ENCODE assay signal across 28 cellular contexts in the genomic region with DNA sequence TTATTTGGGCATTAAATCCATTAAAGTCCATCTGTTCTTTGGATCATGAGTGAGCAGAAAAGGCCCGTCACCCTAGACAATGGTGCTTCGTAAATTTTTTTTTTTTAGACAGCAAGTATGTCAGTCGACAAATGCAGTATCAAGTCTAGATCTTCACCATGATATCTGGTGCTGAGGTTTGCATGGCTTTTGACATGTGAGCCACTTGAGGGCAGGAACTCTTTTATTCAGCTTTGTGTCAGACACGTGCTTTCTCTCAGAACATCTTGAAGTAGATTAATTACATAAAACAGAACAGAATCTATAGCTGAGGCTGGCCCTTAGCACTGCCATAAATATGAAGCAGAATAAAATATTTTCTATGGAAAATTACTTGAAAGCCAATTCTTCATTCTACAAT.
DNase-seq lines count a peak whose midpoint lies in the region; ATAC-seq lines count a peak whose summit lies in the region.
"Had no signal": no experiment of that assay in that cellular context is flagged by ENCODE, and none has a peak within 500 bp of the region (broad histone marks: within the 10 kb centered on the region; RNA-seq: fewer than 3 reads in every experiment).

No MANE protein-coding gene starts in this region.

- CTCF ChIA-PET in CD4-positive, alpha-beta memory T cell (lab: Charles Lee; ENCODE audit: partially characterized antibody), result no interaction called here

- H3K27me3 ChIP-seq in CD4-positive, alpha-beta memory T cell (ENCODE audit: insufficient read depth, low read length), result no peaks in the 10 kb centered on the region
- H3K27me3 ChIP-seq in mucosa of rectum (ENCODE audit: control insufficient read depth in 2 of 2, insufficient read depth in 2 of 2, low read length in 2 of 2), result no peaks in the 10 kb centered on the region
- H3K27me3 ChIP-seq: dorsolateral prefrontal cortex, heart left ventricle, SJCRH30, upper lobe of right lung had no signal

- DNase-seq in CD4-positive, alpha-beta memory T cell, result peak in 4 of 5 donors; percentile 6 to 24 (median 18)
- DNase-seq in NCI-H524 (lab: John Stamatoyannopoulos, UW) (peak; percentile 48 to 62), GDM1 (lab: John Stamatoyannopoulos, UW) (no peak)
- no peak for DNase-seq in activated CD4-positive, alpha-beta T cell treated with anti-CD3 and anti-CD28 coated beads, Interleukin-2, amount 10 ng/mL, durations not matched to agents 24 days and 14 days
- DNase-seq: activated B cell treated with CpG ODN at 0.5 μM for 24 hours; activated CD8-positive, alpha-beta memory T cell treated with anti-CD3 and anti-CD28 coated beads, Interleukin-2, amount 50 U/mL, for 48 hours; C1 segment of cervical spinal cord; DMS79 treated with DMSO at 0.1 percent for 48 hours; dorsolateral prefrontal cortex; foreskin melanocyte; GM23248; heart left ventricle; kidney; midbrain; naive thymus-derived CD8-positive, alpha-beta T cell; NCI-H1092; NCI-H1694 treated with DMSO at 0.1 percent for 48 hours; nucleus accumbens; psoas muscle; SJCRH30; SW 1271; upper lobe of right lung had no signal

- peak overlapping the region; percentile 3 to 75 (median 51) for H3K27ac Mint-ChIP-seq in CD4-positive, alpha-beta memory T cell
- no peak overlapping the region for H3K27ac Mint-ChIP-seq in activated T-helper 17 cell treated with anti-CD3 and anti-CD28 coated beads, Interleukin-2, amount 50 U/mL, for 72 hours
- H3K27ac Mint-ChIP-seq in activated CD4-positive, alpha-beta T cell treated with anti-CD3 and anti-CD28 coated beads, Interleukin-2, amount 10 ng/mL, durations not matched to agents 24 days and 14 days, result no peak overlapping the region
- H3K27ac Mint-ChIP-seq: activated B cell treated with CpG ODN at 0.5 μM for 24 hours; activated T-helper 1 cell treated with anti-CD3 and anti-CD28 coated beads, Interleukin-12 subunit alpha, Interleukin-12 subunit beta, Interleukin-2, Interleukin-4 antibody, amounts not matched to agents 30 ng/mL and 10 ng/mL and 1 ng/mL, durations not matched to agents 14 hours and 24 hours and 36 hours; brain; naive thymus-derived CD8-positive, alpha-beta T cell had no signal

- H3K4me3 ChIP-seq in CD4-positive, alpha-beta memory T cell (ENCODE audit: low read length in 2 of 2), result no peak overlapping the region
- no peak overlapping the region for H3K4me3 ChIP-seq in mucosa of rectum (ENCODE audit: low read length in 2 of 2)
- H3K4me3 ChIP-seq: dorsolateral prefrontal cortex, GM23248, heart left ventricle, psoas muscle, SJCRH30, upper lobe of right lung had no signal

- H3K27me3 Mint-ChIP-seq in CD4-positive, alpha-beta memory T cell, result no peaks in the 10 kb centered on the region
- no peaks in the 10 kb centered on the region for H3K27me3 Mint-ChIP-seq in activated T-helper 17 cell treated with anti-CD3 and anti-CD28 coated beads, Interleukin-2, amount 50 U/mL, for 72 hours
- H3K27me3 Mint-ChIP-seq in activated CD4-positive, alpha-beta T cell treated with anti-CD3 and anti-CD28 coated beads, Interleukin-2, amount 10 ng/mL, durations not matched to agents 24 days and 14 days, result peaks cover 2% of the 10 kb centered on the region
- H3K27me3 Mint-ChIP-seq: activated B cell treated with CpG ODN at 0.5 μM for 24 hours had no signal

- H3K36me3 Mint-ChIP-seq in CD4-positive, alpha-beta memory T cell, result no peaks in the 10 kb centered on the region
- H3K36me3 Mint-ChIP-seq in activated T-helper 17 cell treated with anti-CD3 and anti-CD28 coated beads, Interleukin-2, amount 50 U/mL, for 72 hours (ENCODE audit: low read depth), result no peaks in the 10 kb centered on the region
- no peaks in the 10 kb centered on the region for H3K36me3 Mint-ChIP-seq in activated CD4-positive, alpha-beta T cell treated with anti-CD3 and anti-CD28 coated beads, Interleukin-2, amount 10 ng/mL, durations not matched to agents 24 days and 14 days (ENCODE audit: low read depth)
- H3K36me3 Mint-ChIP-seq: brain; naive thymus-derived CD8-positive, alpha-beta T cell had no signal

- no peaks in the 10 kb centered on the region for H3K36me3 ChIP-seq in CD4-positive, alpha-beta memory T cell (ENCODE audit: insufficient read depth, low read length)
- no peaks in the 10 kb centered on the region for H3K36me3 ChIP-seq in mucosa of rectum (ENCODE audit: control insufficient read depth in 2 of 2, insufficient read depth in 2 of 2, low read length in 2 of 2)
- H3K36me3 ChIP-seq: heart left ventricle, SJCRH30, upper lobe of right lung had no signal

- ATAC-seq in activated T-helper 17 cell treated with anti-CD3 and anti-CD28 coated beads, Interleukin-2, amount 50 U/mL, for 72 hours (replicated peaks), result peak; percentile 57
- ATAC-seq in GM21825 (IDR thresholded peaks at IDR 0.05; ENCODE audit: unreplicated experiment), result no peak
- ATAC-seq: heart left ventricle; naive thymus-derived CD8-positive, alpha-beta T cell; psoas muscle; upper lobe of right lung had no signal

- intact Hi-C loops in CD4-positive, alpha-beta memory T cell (cut with micrococcal nuclease), result no loop called here
- intact Hi-C loops in activated CD4-positive, alpha-beta T cell treated with anti-CD3 and anti-CD28 coated beads, Interleukin-2, amount 10 ng/mL, durations not matched to agents 24 days and 14 days (cut with micrococcal nuclease), result no loop called here

- no peak overlapping the region for H3K27ac ChIP-seq in CD4-positive, alpha-beta memory T cell (ENCODE audit: low read depth, low read length)
- peak overlapping the region; percentile 47 to 49 for H3K27ac ChIP-seq in mucosa of rectum (ENCODE audit: low read depth in 2 of 2, low read length in 2 of 2)
- H3K27ac ChIP-seq: dorsolateral prefrontal cortex, GM23248, heart left ventricle, psoas muscle, SJCRH30, upper lobe of right lung had no signal

- POLR2A ChIA-PET in CD4-positive, alpha-beta memory T cell (lab: Charles Lee; ENCODE audit: partially characterized antibody), result no interaction called here

- H3K9ac ChIP-seq in mucosa of rectum (ENCODE audit: low read depth in 1 of 2, low read length in 2 of 2), result no peak overlapping the region
- H3K9ac ChIP-seq: GM23248 had no signal

- H3K9me3 ChIP-seq in CD4-positive, alpha-beta memory T cell (ENCODE audit: control insufficient read depth in 1 of 2, low read length in 2 of 2), result no peaks in the 10 kb centered on the region
- H3K9me3 ChIP-seq in mucosa of rectum (ENCODE audit: control insufficient read depth in 2 of 2, low read length in 2 of 2), result no peaks in the 10 kb centered on the region
- H3K9me3 ChIP-seq: heart left ventricle, psoas muscle, SJCRH30, upper lobe of right lung had no signal

- peaks cover 12 to 18% (median 16%) of the 10 kb centered on the region in 4 donors for H3K4me1 Mint-ChIP-seq in CD4-positive, alpha-beta memory T cell
- H3K4me1 Mint-ChIP-seq in activated T-helper 17 cell treated with anti-CD3 and anti-CD28 coated beads, Interleukin-2, amount 50 U/mL, for 72 hours, result peaks cover 13% of the 10 kb centered on the region
- H3K4me1 Mint-ChIP-seq in activated CD4-positive, alpha-beta T cell treated with anti-CD3 and anti-CD28 coated beads, Interleukin-2, amount 10 ng/mL, durations not matched to agents 24 days and 14 days, result peaks cover 8% of the 10 kb centered on the region
- H3K4me1 Mint-ChIP-seq: activated B cell treated with CpG ODN at 0.5 μM for 24 hours, brain had no signal

- peaks cover 23% of the 10 kb centered on the region for H3K4me1 ChIP-seq in CD4-positive, alpha-beta memory T cell (ENCODE audit: insufficient read depth, low read length)
- peaks cover 8 to 31% of the 10 kb centered on the region in 2 donors for H3K4me1 ChIP-seq in mucosa of rectum (ENCODE audit: control insufficient read depth in 2 of 2, insufficient read depth in 2 of 2, low read length in 2 of 2)
- H3K4me1 ChIP-seq: psoas muscle, SJCRH30, upper lobe of right lung had no signal

- no peaks in the 10 kb centered on the region for H3K9me3 Mint-ChIP-seq in CD4-positive, alpha-beta memory T cell
- H3K9me3 Mint-ChIP-seq in activated T-helper 17 cell treated with anti-CD3 and anti-CD28 coated beads, Interleukin-2, amount 50 U/mL, for 72 hours, result no peaks in the 10 kb centered on the region
- no peaks in the 10 kb centered on the region for H3K9me3 Mint-ChIP-seq in activated CD4-positive, alpha-beta T cell treated with anti-CD3 and anti-CD28 coated beads, Interleukin-2, amount 10 ng/mL, durations not matched to agents 24 days and 14 days
- H3K9me3 Mint-ChIP-seq: activated B cell treated with CpG ODN at 0.5 μM for 24 hours; activated naive CD4-positive, alpha-beta T cell treated with anti-CD3 and anti-CD28 coated beads for 36 hours; activated T-helper 1 cell treated with anti-CD3 and anti-CD28 coated beads, Interleukin-12 subunit alpha, Interleukin-12 subunit beta, Interleukin-2, Interleukin-4 antibody, amounts not matched to agents 30 ng/mL and 10 ng/mL and 1 ng/mL, durations not matched to agents 14 hours and 24 hours and 36 hours; brain; naive thymus-derived CD8-positive, alpha-beta T cell had no signal

- peak overlapping the region in 6 of 8 donors; percentile 4 to 75 (median 30) for H3K4me3 Mint-ChIP-seq in CD4-positive, alpha-beta memory T cell
- peak overlapping the region; percentile 31 for H3K4me3 Mint-ChIP-seq in activated T-helper 17 cell treated with anti-CD3 and anti-CD28 coated beads, Interleukin-2, amount 50 U/mL, for 72 hours
- no peak overlapping the region for H3K4me3 Mint-ChIP-seq in activated CD4-positive, alpha-beta T cell treated with anti-CD3 and anti-CD28 coated beads, Interleukin-2, amount 10 ng/mL, durations not matched to agents 24 days and 14 days
- H3K4me3 Mint-ChIP-seq: activated B cell treated with CpG ODN at 0.5 μM for 24 hours; activated naive CD4-positive, alpha-beta T cell treated with anti-CD3 and anti-CD28 coated beads for 36 hours; activated T-helper 1 cell treated with anti-CD3 and anti-CD28 coated beads, Interleukin-12 subunit alpha, Interleukin-12 subunit beta, Interleukin-2, Interleukin-4 antibody, amounts not matched to agents 30 ng/mL and 10 ng/mL and 1 ng/mL, durations not matched to agents 14 hours and 24 hours and 36 hours; brain; naive thymus-derived CD8-positive, alpha-beta T cell had no signal

Comparison
In these comparisons a context has a peak if more than half of its experiments do, and no peak if none do; other contexts are left out.
1. DNase-seq: peak in CD4-positive, alpha-beta memory T cell (4 of 5) and NCI-H524 (2 of 2); none in activated CD4-positive, alpha-beta T cell treated with anti-CD3 and anti-CD28 coated beads, Interleukin-2, amount 10 ng/mL, durations not matched to agents 24 days and 14 days (single experiment) and GDM1 (single experiment).
2. H3K27ac Mint-ChIP-seq: peak in CD4-positive, alpha-beta memory T cell (7 of 7); none in activated T-helper 17 cell treated with anti-CD3 and anti-CD28 coated beads, Interleukin-2, amount 50 U/mL, for 72 hours (single experiment) and activated CD4-positive, alpha-beta T cell treated with anti-CD3 and anti-CD28 coated beads, Interleukin-2, amount 10 ng/mL, durations not matched to agents 24 days and 14 days (single experiment).